In genomic region chr15:64452988-64453688, GRCh38 we compare ENCODE assay signal across 13 cellular contexts. TPM values are rescaled to one million over a fixed set of nuclear protein-coding genes. Genes with fewer than 3 reads are reported as not detected.
DNase-seq lines count a peak whose midpoint lies in the region; ATAC-seq and TF ChIP-seq lines count a peak whose summit lies in the region.
"Had no signal": no experiment of that assay in that cellular context is flagged by ENCODE, and none has a peak within 500 bp of the region (broad histone marks: within the 10 kb centered on the region; RNA-seq: fewer than 3 reads in every experiment).

No MANE protein-coding gene starts in this region.

- peaks cover 31 to 41% of the 10 kb centered on the region in 2 experiments for H3K36me3 ChIP-seq in SK-N-SH (replicated peaks in 1 of 2; ENCODE audit: control insufficient read depth in 1 of 2, insufficient read depth in 2 of 2, low read length in 1 of 2)

- H3K27me3 ChIP-seq in SK-N-SH (ENCODE audit: insufficient read depth) = no peaks in the 10 kb centered on the region
- H3K27me3 ChIP-seq: SJSA1, tibial artery had no signal

- ATAC-seq in SK-N-SH treated with all-trans-retinoic acid at 6 μM for 48 hours (0 out of 3 replicates have a peak, but pooled peaks have one; percentile 30), GM18511 (IDR thresholded peaks at IDR 0.05; ENCODE audit: unreplicated experiment) (no peak)
- ATAC-seq in effector memory CD8-positive, alpha-beta T cell (replicated peaks) = no peak
- ATAC-seq: mucosa of descending colon had no signal

- H3F3A ChIP-seq in SK-N-SH (replicated peaks; ENCODE audit: insufficient read depth) = no peaks in the 10 kb centered on the region

- no peak overlapping the region for H2AFZ ChIP-seq in SK-N-SH (ENCODE audit: low read depth)

- no peaks in the 10 kb centered on the region for H3K9me3 Mint-ChIP-seq in effector memory CD8-positive, alpha-beta T cell

- H3K9me3 ChIP-seq in SK-N-SH = no peaks in the 10 kb centered on the region
- H3K9me3 ChIP-seq: mucosa of descending colon, SJSA1, tibial artery had no signal

- peaks cover 3 to 7% of the 10 kb centered on the region in 2 donors for H3K4me1 Mint-ChIP-seq in effector memory CD8-positive, alpha-beta T cell (ENCODE audit: low read depth in 2 of 2)

- CTCF ChIA-PET in SK-N-SH (lab: Yijun Ruan, JAX) = interaction anchor here (1.6 kb wide), 1 partner anchor 200 kb away, joined by 6 read pairs; no protein-coding TSS in a partner anchor

- H3K4me3 ChIP-seq in SK-N-SH (ENCODE audit: low read depth in 2 of 2, low read length in 1 of 2) = no peak overlapping the region
- H3K4me3 ChIP-seq: mucosa of descending colon, SJSA1, tibial artery had no signal

- H4K20me1 ChIP-seq in SK-N-SH (ENCODE audit: insufficient read depth) = no peaks in the 10 kb centered on the region

- no peak overlapping the region for H3K4me3 Mint-ChIP-seq in effector memory CD8-positive, alpha-beta T cell

- no peak for TF ChIP-seq EP300 in SK-N-SH (IDR thresholded peaks at IDR 0.05; ENCODE audit: borderline replicate concordance in 1 of 2, low read depth in 1 of 2, low read length in 1 of 2)

- no peak for TF ChIP-seq CTCF in SK-N-SH (IDR thresholded peaks at IDR 0.05)

- no peak overlapping the region for H3K4me2 ChIP-seq in SK-N-SH

- TF ChIP-seq RAD21 in SK-N-SH (IDR thresholded peaks at IDR 0.05; ENCODE audit: low read length) = no peak

- peaks cover 7% of the 10 kb centered on the region for H3K36me3 Mint-ChIP-seq in effector memory CD8-positive, alpha-beta T cell (ENCODE audit: insufficient read depth)

- H3K9me2 ChIP-seq in SK-N-SH = no peaks in the 10 kb centered on the region

- H3K79me2 ChIP-seq in SK-N-SH (ENCODE audit: insufficient read depth) = no peaks in the 10 kb centered on the region

- H3K27ac ChIP-seq in SK-N-SH (ENCODE audit: low read depth in 2 of 2, low read length in 1 of 2) (0 out of 4 replicates have a peak overlapping the region, but pooled peaks of 1 of the 2 experiments have one; percentile 10), temporal lobe (ENCODE audit: low read depth, low read length) (peak overlapping the region; percentile 34)
- H3K27ac ChIP-seq: HL-60, SJSA1, tibial artery had no signal

- WGBS in SK-N-SH (ENCODE audit: low lambda C conversion rate) = 70% methylated on average over 6 of the region's 6 CpGs

- no peaks in the 10 kb centered on the region for H3K27me3 Mint-ChIP-seq in effector memory CD8-positive, alpha-beta T cell

- H3K9ac ChIP-seq in SK-N-SH = no peak overlapping the region

- POLR2A ChIA-PET in SK-N-SH (lab: Yijun Ruan, JAX) = no interaction called here

- H3K4me1 ChIP-seq in SK-N-SH (ENCODE audit: control insufficient read depth in 1 of 2, insufficient read depth in 2 of 2, low read depth in 1 of 2, low read length in 1 of 2) = peaks cover 0 to 16% of the 10 kb centered on the region in 2 experiments; a peak in 3 of 4 replicates
- H3K4me1 ChIP-seq: SJSA1, tibial artery had no signal

- no peak for DNase-seq in SK-N-SH
- peak in 40 of 58 donors; percentile 1 to 73 (median 36) for DNase-seq in anterior cingulate cortex (lab: John Stamatoyannopoulos, UW)
- peak in 30 of 51 donors; percentile 6 to 76 (median 30) for DNase-seq in hypothalamus (lab: John Stamatoyannopoulos, UW)
- DNase-seq in activated CD4-positive, alpha-beta T cell treated with anti-CD3 and anti-CD28 coated beads for 48 hours = no peak
- no peak for DNase-seq in effector memory CD8-positive, alpha-beta T cell
- DNase-seq: mucosa of descending colon, NCI-H146, tibial artery had no signal

- no peak overlapping the region for H3K27ac Mint-ChIP-seq in effector memory CD8-positive, alpha-beta T cell

TF ChIP-seq in SK-N-SH treated with all-trans-retinoic acid at 6 μM for 48 hours, 23 proteins besides CTCF, POLR2A, EP300 and RAD21:
- TF ChIP-seq ZFP3 (CRISPR knock-in tag; IDR thresholded peaks at IDR 0.05) (peak; percentile 95), BACH2 (CRISPR knock-in tag; IDR thresholded peaks at IDR 0.05; ENCODE audit: borderline replicate concordance) (no peak)

TF ChIP-seq in SK-N-SH, 30 proteins besides CTCF, POLR2A, EP300 and RAD21:
- TF ChIP-seq RXRA (IDR thresholded peaks at IDR 0.05; ENCODE audit: borderline replicate concordance, low read depth) = no peak
- no peak for TF ChIP-seq IRF3 (IDR thresholded peaks at IDR 0.05; ENCODE audit: low read depth, low read length)
- no peak for TF ChIP-seq MAX (IDR thresholded peaks at IDR 0.05; ENCODE audit: low read depth)
- no peak for TF ChIP-seq PBX3 (IDR thresholded peaks at IDR 0.05)
TF ChIP-seq in SK-N-SH: peak in this region for 0.

RNA-seq across cellular contexts. Expression of gene ZNF609, which starts 7.2 kb away (rescaled TPM):
- 10.3 and 12.6 TPM in 2 replicates for polyA plus RNA-seq in SK-N-SH (2012; rRNA removed)
- polyA plus RNA-seq in SK-N-SH (2012; cell fraction: cytosol; rRNA removed) = 9.7 and 10.8 TPM in 2 replicates
- 14.9 and 19.1 TPM in 2 replicates for polyA plus RNA-seq in SK-N-SH (2012; cell fraction: nucleus; rRNA removed)
- 32.2 TPM for total RNA-seq in temporal lobe

Comparison
In these comparisons a context has a peak if more than half of its experiments do, and no peak if none do; other contexts are left out.
1. DNase-seq: peak in anterior cingulate cortex (40 of 58) and hypothalamus (30 of 51); none in SK-N-SH (single experiment), activated CD4-positive, alpha-beta T cell treated with anti-CD3 and anti-CD28 coated beads for 48 hours (single experiment) and effector memory CD8-positive, alpha-beta T cell (0 of 3).